13 cellular contexts compared by ENCODE assay signal in genomic region chr10:59387951-59388431, GRCh38. TPM values are rescaled to one million over a fixed set of nuclear protein-coding genes. Genes with fewer than 3 reads are reported as not detected.
A peak's percentile ranks its signal among the peaks of the same experiment; 100 is the strongest.
DNase-seq lines count a peak whose midpoint lies in the region.
"Had no signal": no experiment of that assay in that cellular context is flagged by ENCODE, and none has a peak within 500 bp of the region (broad histone marks: within the 10 kb centered on the region; RNA-seq: fewer than 3 reads in every experiment).

No MANE protein-coding gene starts in this region.

- H3K27me3 ChIP-seq in ACC112 (ENCODE audit: insufficient read depth, low read length): no peaks in the 10 kb centered on the region

- peak overlapping the region; percentile 93 for H3K27ac ChIP-seq in ACC112 (ENCODE audit: low read depth, low read length)
- H3K27ac ChIP-seq in caudate nucleus (ENCODE audit: low read depth, low read length): peak overlapping the region; percentile 11
- H3K27ac ChIP-seq: epithelial cell of prostate had no signal

- no peaks in the 10 kb centered on the region for H3K36me3 ChIP-seq in ACC112 (ENCODE audit: insufficient read depth, low read length)

- H3K79me2 ChIP-seq in ACC112 (ENCODE audit: control insufficient read depth, insufficient read depth, low read length, unreplicated experiment): no peaks in the 10 kb centered on the region

- H3K4me1 ChIP-seq in ACC112 (ENCODE audit: control insufficient read depth, insufficient read depth, low read length, unreplicated experiment): peaks cover 22% of the 10 kb centered on the region

- no peak overlapping the region for H3K4me3 ChIP-seq in ACC112 (ENCODE audit: low read depth, low read length)

- DNase-seq in LHCN-M2 (ENCODE audit: low read depth): peak; percentile 100
- DNase-seq in caudate nucleus (lab: John Stamatoyannopoulos, UW): no peak
- DNase-seq in kidney tubule cell (ENCODE audit: low spot score): peak; percentile 94
- DNase-seq in HuH-7.5 (ENCODE audit: low spot score): no peak
- DNase-seq in NCI-H2227 (lab: John Stamatoyannopoulos, UW; ENCODE audit: unreplicated experiment): no peak
- no peak for DNase-seq in activated CD4-positive, CD25-positive, alpha-beta regulatory T cell treated with anti-CD3 and anti-CD28 coated beads, Interleukin-2, amount 50 U/mL, for 72 hours
- DNase-seq in COLO668 (lab: John Stamatoyannopoulos, UW; ENCODE audit: unreplicated experiment): no peak
- DNase-seq: activated T-cell treated with anti-CD3 and anti-CD28 coated beads, Interleukin-2, amount 50 U/mL, for 48 hours; AML-193; NCI-H2171 had no signal

- H2AFZ ChIP-seq in ACC112 (ENCODE audit: low read length, unreplicated experiment): peak overlapping the region; percentile 70

RNA-seq across cellular contexts. Expression of gene FAM13C, which starts 25.6 kb away (rescaled TPM):
- 19.0 and 20.4 TPM in 2 replicates for total RNA-seq in LHCN-M2 (2014; rRNA removed)
- 2.5 TPM for polyA plus RNA-seq in LHCN-M2 (2012)
- total RNA-seq: T-helper 1 cell treated with Interleukin-12 subunit alpha and Interleukin-12 subunit beta and Interleukin-4 antibody, amounts not matched to agents 30 ng/mL and 1 ng/mL, for 36 hours had no signal

Comparison
In these comparisons a context has a peak if more than half of its experiments do, and no peak if none do; other contexts are left out.
1. DNase-seq: peak in LHCN-M2 (single experiment) and kidney tubule cell (single experiment); none in caudate nucleus (0 of 61), HuH-7.5 (single experiment), NCI-H2227 (single experiment), activated CD4-positive, CD25-positive, alpha-beta regulatory T cell treated with anti-CD3 and anti-CD28 coated beads, Interleukin-2, amount 50 U/mL, for 72 hours (single experiment) and COLO668 (single experiment).